ENCODE assay signal across 7 cellular contexts in genomic region chr11:64000026-64000739, GRCh38. TPM values are rescaled to one million over a fixed set of nuclear protein-coding genes. Genes with fewer than 3 reads are reported as not detected.
DNase-seq lines count a peak whose midpoint lies in the region; TF ChIP-seq lines count a peak whose summit lies in the region.

No MANE protein-coding gene starts in this region.

- no peak overlapping the region for H3K18ac ChIP-seq in trophoblast cell (ENCODE audit: low read length)

- intact Hi-C loops in OCI-LY7 (cut with micrococcal nuclease; ENCODE audit: unreplicated experiment), result loop anchor here (1.0 kb wide), 1 partner anchor 148 kb away; no protein-coding TSS in a partner anchor
- intact Hi-C loops in tibial artery (cut with DNase I; ENCODE audit: low total_unique reads), result loop anchor here (2.0 kb wide), 1 partner anchor 149 kb away; no protein-coding TSS in a partner anchor

- TF ChIP-seq CTCF in OCI-LY7 (conservative IDR thresholded peaks at IDR 0.05; ENCODE audit: low read length) (peak; percentile 77), glutamatergic neuron (IDR thresholded peaks at IDR 0.05; ENCODE audit: partially characterized antibody, unreplicated experiment) (peak; percentile 88), tibial artery (IDR thresholded peaks at IDR 0.05) (peak; percentile 80 to 95)

- no peak overlapping the region for H2BK120ac ChIP-seq in trophoblast cell (ENCODE audit: insufficient read depth, low read length, poor library complexity)

- H2AFZ ChIP-seq in OCI-LY7 (ENCODE audit: low read length) (no peak overlapping the region), trophoblast cell (ENCODE audit: insufficient read depth, low read length, poor library complexity) (no peak overlapping the region)

- H4K91ac ChIP-seq in trophoblast cell (ENCODE audit: low read depth, low read length), result no peak overlapping the region

- no peak overlapping the region for H3K23ac ChIP-seq in trophoblast cell (ENCODE audit: low read length)

- H3K27me3 Mint-ChIP-seq in activated naive CD4-positive, alpha-beta T cell treated with anti-CD3 and anti-CD28 coated beads, Interleukin-2, amount 50 U/mL, for 24 hours, result no peaks in the 10 kb centered on the region
- H3K27me3 Mint-ChIP-seq in glutamatergic neuron (ENCODE audit: unreplicated experiment), result peaks cover 14% of the 10 kb centered on the region

- DNase-seq in GM19240 (ENCODE audit: insufficient read length, low spot score) (peak; percentile 84), OCI-LY7 (ENCODE audit: low spot score) (peak; percentile 71), glutamatergic neuron (peak; percentile 84), trophoblast cell (peak; percentile 58 to 78), tibial artery (peak; percentile 51 to 76), MG63 (no peak)

- POLR2A ChIA-PET in OCI-LY7 (lab: Charles Lee), result no interaction called here

- H3K4me1 ChIP-seq in OCI-LY7 (ENCODE audit: insufficient read depth, low read length, poor library complexity, severe bottlenecking) (peaks cover 9% of the 10 kb centered on the region), trophoblast cell (ENCODE audit: control insufficient read depth in 1 of 2, insufficient read depth in 2 of 2, low read length in 2 of 2) (peaks cover 15% of the 10 kb centered on the region in 2 experiments), tibial artery (peaks cover 0 to 33% (median 22%) of the 10 kb centered on the region in 4 donors)

- CTCF ChIA-PET in OCI-LY7 (lab: Charles Lee; ENCODE audit: unreplicated experiment), result no interaction called here

- H3K9ac ChIP-seq in trophoblast cell (ENCODE audit: low read length), result no peak overlapping the region

- no peaks in the 10 kb centered on the region for H3K79me1 ChIP-seq in trophoblast cell (ENCODE audit: low read length)

- peaks cover 1% of the 10 kb centered on the region for H3K36me3 Mint-ChIP-seq in activated naive CD4-positive, alpha-beta T cell treated with anti-CD3 and anti-CD28 coated beads, Interleukin-2, amount 50 U/mL, for 24 hours
- no peaks in the 10 kb centered on the region for H3K36me3 Mint-ChIP-seq in glutamatergic neuron (ENCODE audit: unreplicated experiment)

- WGBS in trophoblast cell (ENCODE audit: extremely low coverage, insufficient coverage, insufficient read length), result no CpG with 5 or more reads among the region's 67 CpGs

- no peaks in the 10 kb centered on the region for H3K9me3 ChIP-seq in OCI-LY7 (ENCODE audit: low read length)
- peaks cover 2% of the 10 kb centered on the region for H3K9me3 ChIP-seq in trophoblast cell (ENCODE audit: insufficient read depth, low read depth, low read length)
- no peaks in the 10 kb centered on the region for H3K9me3 ChIP-seq in tibial artery
- no peaks in the 10 kb centered on the region for H3K9me3 ChIP-seq in MG63

- no peaks in the 10 kb centered on the region for H4K20me1 ChIP-seq in OCI-LY7 (ENCODE audit: insufficient read depth, low read length)

- no peaks in the 10 kb centered on the region for H3K4me1 Mint-ChIP-seq in activated naive CD4-positive, alpha-beta T cell treated with anti-CD3 and anti-CD28 coated beads, Interleukin-2, amount 50 U/mL, for 24 hours
- peaks cover 7% of the 10 kb centered on the region for H3K4me1 Mint-ChIP-seq in glutamatergic neuron (ENCODE audit: low read depth, unreplicated experiment)

- H3K9me3 Mint-ChIP-seq in activated naive CD4-positive, alpha-beta T cell treated with anti-CD3 and anti-CD28 coated beads, Interleukin-2, amount 50 U/mL, for 24 hours, result no peaks in the 10 kb centered on the region
- peaks cover 2% of the 10 kb centered on the region for H3K9me3 Mint-ChIP-seq in glutamatergic neuron (ENCODE audit: unreplicated experiment)

- no peak overlapping the region for H3K4me2 ChIP-seq in OCI-LY7 (ENCODE audit: low read length)
- H3K4me2 ChIP-seq in trophoblast cell (ENCODE audit: low read length), result peak overlapping the region; percentile 73

- H4K8ac ChIP-seq in trophoblast cell (ENCODE audit: low read depth, low read length), result peak overlapping the region; percentile 42

- H2BK5ac ChIP-seq in trophoblast cell (ENCODE audit: low read depth, low read length, poor library complexity), result no peak overlapping the region

- H3K9me2 ChIP-seq in OCI-LY7 (ENCODE audit: insufficient read depth, low read length), result no peaks in the 10 kb centered on the region

- H2BK12ac ChIP-seq in trophoblast cell (ENCODE audit: low read length), result no peak overlapping the region

- H3K27me3 ChIP-seq in trophoblast cell (ENCODE audit: insufficient read depth, low read length), result no peaks in the 10 kb centered on the region
- H3K27me3 ChIP-seq in tibial artery, result peaks cover 0 to 7% of the 10 kb centered on the region in 2 donors
- H3K27me3 ChIP-seq in MG63, result no peaks in the 10 kb centered on the region

- no TSS peak for BruUV-seq in OCI-LY7 (replicated peaks; lab: Mats Ljungman, UMichigan)

- no peak overlapping the region for H3K14ac ChIP-seq in trophoblast cell (ENCODE audit: low read length)

- H3K27ac ChIP-seq in OCI-LY7 (ENCODE audit: low read depth, low read length, poor library complexity, severe bottlenecking) (no peak overlapping the region), trophoblast cell (ENCODE audit: low read depth, low read length) (no peak overlapping the region), tibial artery (peak overlapping the region; percentile 3 to 10)

- no peak overlapping the region for H2AK5ac ChIP-seq in trophoblast cell (ENCODE audit: low read length)

- peak overlapping the region; percentile 39 for H3K4me3 Mint-ChIP-seq in activated naive CD4-positive, alpha-beta T cell treated with anti-CD3 and anti-CD28 coated beads, Interleukin-2, amount 50 U/mL, for 24 hours
- H3K4me3 Mint-ChIP-seq in glutamatergic neuron (ENCODE audit: unreplicated experiment), result no peak overlapping the region

- H3K27ac Mint-ChIP-seq in activated naive CD4-positive, alpha-beta T cell treated with anti-CD3 and anti-CD28 coated beads, Interleukin-2, amount 50 U/mL, for 24 hours, result no peak overlapping the region
- no peak overlapping the region for H3K27ac Mint-ChIP-seq in glutamatergic neuron (ENCODE audit: unreplicated experiment)

- no peak overlapping the region for H3K4me3 ChIP-seq in OCI-LY7 (ENCODE audit: low read depth, low read length, poor library complexity, severe bottlenecking)
- H3K4me3 ChIP-seq in trophoblast cell (ENCODE audit: low read depth, low read length), result no peak overlapping the region
- H3K4me3 ChIP-seq in tibial artery, result peak overlapping the region; percentile 39 to 47
- no peak overlapping the region for H3K4me3 ChIP-seq in MG63

- no peak overlapping the region for H4K12ac ChIP-seq in trophoblast cell (ENCODE audit: low read depth, low read length)

- peaks cover 45% of the 10 kb centered on the region for H3K36me3 ChIP-seq in OCI-LY7 (ENCODE audit: insufficient read depth, low read length)
- H3K36me3 ChIP-seq in trophoblast cell (ENCODE audit: control insufficient read depth in 1 of 2, insufficient read depth in 2 of 2, low read length in 2 of 2), result peaks cover 31 to 32% of the 10 kb centered on the region in 2 experiments
- peaks cover 20 to 38% (median 35%) of the 10 kb centered on the region in 3 donors for H3K36me3 ChIP-seq in tibial artery
- H3K36me3 ChIP-seq in MG63, result peaks cover 21% of the 10 kb centered on the region

- H3K79me2 ChIP-seq in OCI-LY7 (ENCODE audit: insufficient read depth, low read depth, low read length) (no peaks in the 10 kb centered on the region), trophoblast cell (ENCODE audit: control insufficient read depth, insufficient read depth, low read length, poor library complexity) (no peaks in the 10 kb centered on the region)

- H3K4ac ChIP-seq in trophoblast cell (ENCODE audit: low read depth, low read length), result no peak overlapping the region

RNA-seq across cellular contexts. Expression of gene OTUB1, which starts 13.9 kb away (rescaled TPM):
- 51.9 and 72.4 TPM in 2 replicates for total RNA-seq in OCI-LY7 (2014; rRNA removed; shearing (Covaris generic))
- total RNA-seq in OCI-LY7 (2022), result 88.1 and 88.5 TPM in 2 replicates
- total RNA-seq in glutamatergic neuron (ENCODE audit: unreplicated experiment), result 126 TPM
- 88.2 and 91.1 TPM in 2 replicates for polyA plus RNA-seq in trophoblast cell (2013)
- 56.9 and 98.7 TPM in 2 replicates for total RNA-seq in MG63 (2014; rRNA removed; shearing (Covaris generic); ENCODE audit: low replicate concordance)

RNA-seq across cellular contexts. Expression of gene COX8A, which starts 25.8 kb away (rescaled TPM):
- 523 and 811 TPM in 2 replicates for total RNA-seq in OCI-LY7 (2014; rRNA removed; shearing (Covaris generic))
- 373 and 448 TPM in 2 replicates for total RNA-seq in OCI-LY7 (2022)
- total RNA-seq in glutamatergic neuron (ENCODE audit: unreplicated experiment), result 289 TPM
- 385 and 425 TPM in 2 replicates for polyA plus RNA-seq in trophoblast cell (2013)
- total RNA-seq in MG63 (2014; rRNA removed; shearing (Covaris generic); ENCODE audit: low replicate concordance), result 297 and 593 TPM in 2 replicates

RNA-seq across cellular contexts. Expression of gene FLRT1, which starts 35.5 kb away (rescaled TPM):
- total RNA-seq in OCI-LY7 (2014; rRNA removed; shearing (Covaris generic)), result not detected in 2 replicates
- total RNA-seq in OCI-LY7 (2022) (0.11 TPM in 1 of 2 replicates, not detected in the other), glutamatergic neuron (ENCODE audit: unreplicated experiment) (3.7 TPM)
- 0.03 TPM in 2 replicates for polyA plus RNA-seq in trophoblast cell (2013)
- total RNA-seq in MG63 (2014; rRNA removed; shearing (Covaris generic); ENCODE audit: low replicate concordance), result 0.25 TPM in 1 of 2 replicates, not detected in the other

Comparison
In these comparisons a context has a peak if more than half of its experiments do, and no peak if none do; other contexts are left out.
1. H3K27ac ChIP-seq: peak in tibial artery (2 of 2); none in OCI-LY7 (single experiment) and trophoblast cell (single experiment).
2. H3K4me3 ChIP-seq: peak in tibial artery (2 of 2); none in OCI-LY7 (single experiment), trophoblast cell (single experiment) and MG63 (single experiment).
3. Peak in every context shown above with its lines, with median percentiles within 50 percentile points of each other: CTCF ChIP-seq.